32 cellular contexts compared by ENCODE assay signal in the genomic region with DNA sequence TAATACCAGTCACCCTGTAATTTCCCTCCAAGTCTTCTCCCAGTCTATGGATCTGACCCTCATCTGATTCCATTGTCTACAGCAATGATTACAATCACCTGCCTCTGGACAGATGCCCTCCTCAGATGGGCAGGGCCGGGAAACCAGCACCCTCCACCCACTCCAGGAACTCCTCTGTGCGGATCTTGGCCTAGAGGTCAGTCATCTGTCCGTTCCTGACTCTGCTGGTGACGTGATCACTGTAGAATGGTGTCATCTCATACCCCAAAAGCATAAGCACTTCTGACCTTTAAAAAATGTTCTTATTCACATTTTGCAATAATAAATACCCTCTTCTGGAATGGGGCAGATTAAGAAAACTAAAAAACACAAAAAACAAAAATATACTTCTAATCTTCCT. TPM values are rescaled to one million over a fixed set of nuclear protein-coding genes. Genes with fewer than 3 reads are reported as not detected.
DNase-seq lines count a peak whose midpoint lies in the region; ATAC-seq, FAIRE-seq and TF ChIP-seq lines count a peak whose summit lies in the region.
"Had no signal": no experiment of that assay in that cellular context is flagged by ENCODE, and none has a peak within 500 bp of the region (broad histone marks: within the 10 kb centered on the region; RNA-seq: fewer than 3 reads in every experiment).

No MANE protein-coding gene starts in this region.

- H2AFZ ChIP-seq in PC-3 (ENCODE audit: low read length) = no peak overlapping the region
- peak overlapping the region; percentile 17 for H2AFZ ChIP-seq in endothelial cell of umbilical vein (ENCODE audit: low read depth, low read length)

- no peak for ATAC-seq in PC-3
- ATAC-seq in HG03045 (IDR thresholded peaks at IDR 0.05; ENCODE audit: unreplicated experiment) = no peak
- ATAC-seq: activated CD8-positive, alpha-beta T cell treated with anti-CD3 and anti-CD28 coated beads, Interleukin-2, amount 10 ng/mL, durations not matched to agents 7 days and 5 days; activated naive CD8-positive, alpha-beta T cell treated with anti-CD3 and anti-CD28 coated beads, Interleukin-2, amount 50 U/mL, for 24 hours; effector memory CD8-positive, alpha-beta T cell had no signal

- peak overlapping the region; percentile 74 for H3K27ac ChIP-seq in PC-3 (ENCODE audit: low read length)
- no peak overlapping the region for H3K27ac ChIP-seq in endothelial cell of umbilical vein (ENCODE audit: insufficient read depth, low read depth, low read length)
- H3K27ac ChIP-seq in esophagus squamous epithelium = no peak overlapping the region
- H3K27ac ChIP-seq: BLaER1, neutrophil, psoas muscle, SJCRH30 had no signal

- H3K79me2 ChIP-seq in PC-3 (ENCODE audit: low read length) = no peaks in the 10 kb centered on the region
- H3K79me2 ChIP-seq in endothelial cell of umbilical vein (ENCODE audit: control insufficient read depth, insufficient read depth, low read length) = no peaks in the 10 kb centered on the region

- TF ChIP-seq POLR2A in endothelial cell of umbilical vein (IDR thresholded peaks at IDR 0.05; ENCODE audit: low read depth, low read length) (no peak), esophagus squamous epithelium (IDR thresholded peaks at IDR 0.05) (no peak)

- H3F3A ChIP-seq in PC-3 (ENCODE audit: low read length, unreplicated experiment) = peaks cover 18% of the 10 kb centered on the region

- in situ Hi-C loops in G401 (cut with HindIII; ENCODE audit: low sequenced_read_pairs) = no loop called here

- DNase-seq in Calu3 (no peak), PC-3 (no peak), endothelial cell of umbilical vein (ENCODE audit: low read depth, low spot score) (no peak), neural crest cell (ENCODE audit: low read depth, low spot score) (no peak), hippocampal formation (lab: John Stamatoyannopoulos, UW) (no peak), G401 (ENCODE audit: low spot score) (no peak), esophagus squamous epithelium (lab: John Stamatoyannopoulos, UW) (no peak)
- DNase-seq: ACHN; activated CD4-positive, CD25-positive, alpha-beta regulatory T cell treated with anti-CD3 and anti-CD28 coated beads, Interleukin-2, amount 50 U/mL, for 72 hours; activated CD8-positive, alpha-beta T cell treated with anti-CD3 and anti-CD28 coated beads, Interleukin-2, amount 10 ng/mL, durations not matched to agents 7 days and 5 days; activated effector memory CD4-positive, alpha-beta T cell treated with anti-CD3 and anti-CD28 coated beads, Interleukin-2, amount 50 U/mL, for 16 hours; activated naive CD8-positive, alpha-beta T cell treated with anti-CD3 and anti-CD28 coated beads, Interleukin-2, amount 50 U/mL, for 24 hours; activated T-cell treated with anti-CD3 and anti-CD28 coated beads for 4 hours; Caco-2; DND-41; effector memory CD8-positive, alpha-beta T cell; glutamatergic neuron; kidney glomerular epithelial cell; MM.1S; NCI-H1436 treated with DMSO at 0.1 percent for 48 hours; NCI-H510A treated with DMSO at 0.1 percent for 48 hours; psoas muscle; SJCRH30; small intestine had no signal

- H3K4me3 ChIP-seq in PC-3 (ENCODE audit: low read length) (no peak overlapping the region), endothelial cell of umbilical vein (replicated peaks in 1 of 3; ENCODE audit: insufficient read depth in 1 of 3, low read depth in 1 of 3, low read length in 3 of 3) (no peak overlapping the region), esophagus squamous epithelium (no peak overlapping the region)
- H3K4me3 ChIP-seq: BLaER1, HAP-1, psoas muscle, SJCRH30 had no signal

- no peaks in the 10 kb centered on the region for H3K27me3 Mint-ChIP-seq in Calu3 (ENCODE audit: unreplicated experiment)
- H3K27me3 Mint-ChIP-seq in neural crest cell (ENCODE audit: low read depth) = peaks cover 7% of the 10 kb centered on the region

- BruUV-seq in Calu3 (replicated peaks; lab: Mats Ljungman, UMichigan) (no TSS peak), PC-3 (replicated peaks; lab: Mats Ljungman, UMichigan) (no TSS peak), endothelial cell of umbilical vein (replicated peaks; lab: Mats Ljungman, UMichigan) (no TSS peak)

- no peaks in the 10 kb centered on the region for H3K9me2 ChIP-seq in PC-3 (replicated peaks; ENCODE audit: low read length)

- H3K27ac Mint-ChIP-seq in Calu3 (ENCODE audit: unreplicated experiment) (peak overlapping the region; percentile 46), neural crest cell (ENCODE audit: unreplicated experiment) (peak overlapping the region; percentile 59)
- H3K27ac Mint-ChIP-seq: activated CD8-positive, alpha-beta T cell treated with anti-CD3 and anti-CD28 coated beads, Interleukin-2, amount 10 ng/mL, durations not matched to agents 7 days and 5 days; activated naive CD8-positive, alpha-beta T cell treated with anti-CD3 and anti-CD28 coated beads, Interleukin-2, amount 50 U/mL, for 24 hours; effector memory CD8-positive, alpha-beta T cell; memory B cell had no signal

- TF ChIP-seq CTCF in Calu3 (IDR thresholded peaks at IDR 0.05; ENCODE audit: unreplicated experiment) (no peak), PC-3 (conservative IDR thresholded peaks at IDR 0.05; ENCODE audit: low read depth, low read length) (no peak), endothelial cell of umbilical vein (IDR thresholded peaks at IDR 0.05; ENCODE audit: extremely low read depth in 1 of 2, insufficient read depth in 1 of 2, low read depth in 1 of 2, low read length in 2 of 2) (no peak), neural crest cell (conservative IDR thresholded peaks at IDR 0.05) (no peak), esophagus squamous epithelium (IDR thresholded peaks at IDR 0.05) (no peak)

- H3K36me3 Mint-ChIP-seq in Calu3 (ENCODE audit: insufficient read depth, unreplicated experiment) (peaks cover 9% of the 10 kb centered on the region), neural crest cell (ENCODE audit: low read depth) (no peaks in the 10 kb centered on the region)
- H3K36me3 Mint-ChIP-seq: memory B cell had no signal

- no peaks in the 10 kb centered on the region for H3K9me3 ChIP-seq in PC-3 (ENCODE audit: low read length)
- H3K9me3 ChIP-seq in endothelial cell of umbilical vein (replicated peaks; ENCODE audit: control insufficient read depth, insufficient read depth, low read length) = no peaks in the 10 kb centered on the region
- H3K9me3 ChIP-seq in esophagus squamous epithelium = no peaks in the 10 kb centered on the region
- H3K9me3 ChIP-seq: BLaER1, Caco-2, HAP-1, neutrophil, psoas muscle, SJCRH30 had no signal

- CTCF ChIA-PET in Calu3 (lab: Charles Lee) (no interaction called here), PC-3 (lab: Charles Lee) (no interaction called here), endothelial cell of umbilical vein (lab: Charles Lee) (no interaction called here)

- no peaks in the 10 kb centered on the region for H4K20me1 ChIP-seq in PC-3 (ENCODE audit: low read length)
- H4K20me1 ChIP-seq in endothelial cell of umbilical vein (replicated peaks; ENCODE audit: control insufficient read depth, extremely low read depth, insufficient read depth, low read length) = no peaks in the 10 kb centered on the region
- H4K20me1 ChIP-seq: BLaER1 had no signal

- no peak overlapping the region for H3K4me3 Mint-ChIP-seq in Calu3 (ENCODE audit: low read depth, unreplicated experiment)
- H3K4me3 Mint-ChIP-seq in neural crest cell = no peak overlapping the region
- H3K4me3 Mint-ChIP-seq: activated CD8-positive, alpha-beta T cell treated with anti-CD3 and anti-CD28 coated beads, Interleukin-2, amount 10 ng/mL, durations not matched to agents 7 days and 5 days; activated naive CD8-positive, alpha-beta T cell treated with anti-CD3 and anti-CD28 coated beads, Interleukin-2, amount 50 U/mL, for 24 hours; effector memory CD8-positive, alpha-beta T cell; memory B cell had no signal

- POLR2A ChIA-PET in PC-3 (lab: Charles Lee; ENCODE audit: unreplicated experiment) = no interaction called here
- POLR2A ChIA-PET in endothelial cell of umbilical vein (lab: Charles Lee) = no interaction called here

- WGBS in esophagus squamous epithelium, 2 donors = 58 to 94% methylated on average over 2 to 4 of the region's 4 CpGs

- H3K27me3 ChIP-seq in PC-3 (ENCODE audit: low read length) = no peaks in the 10 kb centered on the region
- H3K27me3 ChIP-seq in endothelial cell of umbilical vein (ENCODE audit: control insufficient read depth in 2 of 2, insufficient read depth in 2 of 2, low read length in 2 of 2) = no peaks in the 10 kb centered on the region
- no peaks in the 10 kb centered on the region for H3K27me3 ChIP-seq in esophagus squamous epithelium
- H3K27me3 ChIP-seq: BLaER1, neutrophil, SJCRH30 had no signal

- H3K4me2 ChIP-seq in PC-3 (ENCODE audit: low read length) (no peak overlapping the region), endothelial cell of umbilical vein (ENCODE audit: insufficient read depth, low read length) (no peak overlapping the region)
- H3K4me2 ChIP-seq: BLaER1 had no signal

- peaks cover 63% of the 10 kb centered on the region for H3K4me1 ChIP-seq in PC-3 (ENCODE audit: insufficient read depth, low read length)
- H3K4me1 ChIP-seq in endothelial cell of umbilical vein (ENCODE audit: control insufficient read depth, extremely low read depth, insufficient read depth, low read length) = peaks cover 52% of the 10 kb centered on the region
- H3K4me1 ChIP-seq in esophagus squamous epithelium = peaks cover 4 to 19% (median 11%) of the 10 kb centered on the region in 3 donors
- H3K4me1 ChIP-seq: BLaER1, HAP-1, psoas muscle, SJCRH30 had no signal

- H3K9ac ChIP-seq in PC-3 (ENCODE audit: low read length) = peak overlapping the region; percentile 3; the same call in 1 of the 2 replicates
- no peak overlapping the region for H3K9ac ChIP-seq in endothelial cell of umbilical vein (replicated peaks; ENCODE audit: extremely low read depth, insufficient read depth, low read length)
- H3K9ac ChIP-seq: BLaER1 had no signal

- H3K36me3 ChIP-seq in PC-3 (ENCODE audit: low read depth, low read length) (no peaks in the 10 kb centered on the region), endothelial cell of umbilical vein (ENCODE audit: control insufficient read depth in 2 of 2, extremely low read depth in 1 of 2, insufficient read depth in 2 of 2, low read length in 2 of 2) (no peaks in the 10 kb centered on the region), esophagus squamous epithelium (no peaks in the 10 kb centered on the region)
- H3K36me3 ChIP-seq: HAP-1, neutrophil, SJCRH30 had no signal

- H3K9me1 ChIP-seq in endothelial cell of umbilical vein (replicated peaks; ENCODE audit: control insufficient read depth, extremely low read depth, insufficient read depth, low read length) = no peaks in the 10 kb centered on the region

- H3K9me3 Mint-ChIP-seq in Calu3 (ENCODE audit: low read depth, unreplicated experiment) (no peaks in the 10 kb centered on the region), neural crest cell (no peaks in the 10 kb centered on the region)
- H3K9me3 Mint-ChIP-seq: activated naive CD8-positive, alpha-beta T cell treated with anti-CD3 and anti-CD28 coated beads, Interleukin-2, amount 50 U/mL, for 24 hours; effector memory CD8-positive, alpha-beta T cell; memory B cell had no signal

- intact Hi-C loops in Calu3 (cut with micrococcal nuclease; ENCODE audit: unreplicated experiment) (no loop called here), PC-3 (cut with micrococcal nuclease) (no loop called here), endothelial cell of umbilical vein (cut with micrococcal nuclease) (loop anchor here (10.0 kb wide), 1 partner anchor 377 kb away; no protein-coding TSS in a partner anchor), esophagus squamous epithelium (cut with DNase I) (no loop called here)

- peaks cover 80% of the 10 kb centered on the region for H3K4me1 Mint-ChIP-seq in Calu3 (ENCODE audit: low read depth, unreplicated experiment)
- no peaks in the 10 kb centered on the region for H3K4me1 Mint-ChIP-seq in neural crest cell
- H3K4me1 Mint-ChIP-seq: memory B cell had no signal

- no peak for FAIRE-seq in endothelial cell of umbilical vein (lab: Jason Lieb, UNC)
- FAIRE-seq: RCC 7860, small intestine, TTC549, urothelium cell line had no signal

- dilution Hi-C loops in endothelial cell of umbilical vein (cut with MboI; ENCODE audit: extremely low pct_ligation_motif_present, low sequenced_read_pairs) = no loop called here

RNA-seq across cellular contexts. Expression of a gene that starts 29.5 kb away (rescaled TPM):
- total RNA-seq in Calu3 (2022) = 240 and 254 TPM in 2 replicates
- 389 and 626 TPM in 2 replicates for total RNA-seq in PC-3 (2014; rRNA removed)
- 347 and 353 TPM in 2 replicates for total RNA-seq in endothelial cell of umbilical vein
- polyA plus RNA-seq in endothelial cell of umbilical vein = 130 and 174 TPM in 2 replicates
- polyA plus RNA-seq in endothelial cell of umbilical vein (2011; cell fraction: cytosol; rRNA removed) = 219 and 224 TPM in 2 replicates
- polyA plus RNA-seq in endothelial cell of umbilical vein (2011; cell fraction: nucleus; rRNA removed) = 143 and 157 TPM in 2 replicates
- polyA plus RNA-seq in endothelial cell of umbilical vein (2012) = 344 and 564 TPM in 2 replicates
- polyA minus RNA-seq in endothelial cell of umbilical vein = 305 and 337 TPM in 2 replicates
- polyA minus RNA-seq in endothelial cell of umbilical vein (2011; cell fraction: cytosol; rRNA and poly(A)+ RNA removed) = 414 TPM
- polyA minus RNA-seq in endothelial cell of umbilical vein (2011; cell fraction: nucleus; rRNA and poly(A)+ RNA removed) = 184 and 211 TPM in 2 replicates
- 424 and 433 TPM in 2 replicates for total RNA-seq in neural crest cell
- total RNA-seq in G401 (2014; rRNA removed; shearing (Covaris generic)) = 474 and 596 TPM in 2 replicates
- total RNA-seq in esophagus squamous epithelium = 100 to 1,000 TPM; 129 to 303 (median 251) TPM
